Comparison of ENCODE assay signal across 8 cellular contexts in genomic region chr7:100118388-100119074, GRCh38. TPM values are rescaled to one million over a fixed set of nuclear protein-coding genes. Genes with fewer than 3 reads are reported as not detected.
DNase-seq lines count a peak whose midpoint lies in the region; ATAC-seq, FAIRE-seq and TF ChIP-seq lines count a peak whose summit lies in the region.

No MANE protein-coding gene starts in this region.

- H4K20me1 ChIP-seq in KMS-11 (ENCODE audit: insufficient read depth), result no peaks in the 10 kb centered on the region

- H3K36me3 ChIP-seq in KMS-11 (ENCODE audit: insufficient read depth), result 0 out of 2 replicates have a peak, but pooled peaks cover 3% of the 10 kb centered on the region
- peaks cover 0 to 6% of the 10 kb centered on the region in 2 donors for H3K36me3 ChIP-seq in muscle layer of duodenum (ENCODE audit: control insufficient read depth in 1 of 2, insufficient read depth in 2 of 2, low read length in 2 of 2)

- H3K27ac ChIP-seq in KMS-11, result peak overlapping the region; percentile 89
- H3K27ac ChIP-seq in caudate nucleus (ENCODE audit: low read depth, low read length), result peak overlapping the region; percentile 98
- H3K27ac ChIP-seq in muscle layer of duodenum (ENCODE audit: low read length), result peak overlapping the region; percentile 95

- peak; percentile 62 for DNase-seq in ACHN
- no peak for DNase-seq in caudate nucleus (lab: John Stamatoyannopoulos, UW)
- no peak for DNase-seq in putamen (ENCODE audit: low spot score)
- DNase-seq in frontal cortex (ENCODE audit: low spot score in 2 of 2), result no peak
- DNase-seq in EL, result no peak

- H3K27me3 ChIP-seq in KMS-11 (ENCODE audit: insufficient read depth, low read depth) (no peaks in the 10 kb centered on the region), muscle layer of duodenum (ENCODE audit: low read depth, low read length) (no peaks in the 10 kb centered on the region)

- FAIRE-seq in frontal cortex (lab: Jason Lieb, UNC), result no peak

- H3K4me3 ChIP-seq in KMS-11 (IDR thresholded peaks at IDR 0.05; ENCODE audit: insufficient read depth, low read depth, low read length), result peak overlapping the region; percentile 39
- peak overlapping the region; percentile 93 to 98 for H3K4me3 ChIP-seq in muscle layer of duodenum (ENCODE audit: low read depth in 1 of 2, low read length in 2 of 2)

- H3K9me3 ChIP-seq in muscle layer of duodenum (ENCODE audit: control insufficient read depth in 1 of 2, low read length in 2 of 2), result no peaks in the 10 kb centered on the region

- H3K4me2 ChIP-seq in KMS-11, result peak overlapping the region; percentile 80

- ATAC-seq in GM21737 (IDR thresholded peaks at IDR 0.05; ENCODE audit: unreplicated experiment), result no peak

- peaks cover 9% of the 10 kb centered on the region; the same call in 1 of the 2 replicates for H3K79me2 ChIP-seq in KMS-11 (ENCODE audit: insufficient read depth, low read depth)

- H2AFZ ChIP-seq in KMS-11 (ENCODE audit: low read depth), result peak overlapping the region; percentile 90

- TF ChIP-seq CTCF in KMS-11 (conservative IDR thresholded peaks at IDR 0.05; ENCODE audit: low read depth, low read length), result no peak

- H3K9ac ChIP-seq in KMS-11, result peak overlapping the region; percentile 87

- in situ Hi-C loops in ACHN (cut with HindIII; ENCODE audit: low pct_ligation_motif_present, low pct_unique_long_range_greater_than_20kb, low sequenced_read_pairs), result no loop called here

- H3K4me1 ChIP-seq in KMS-11 (ENCODE audit: low read depth, poor library complexity, severe bottlenecking) (peaks cover 17% of the 10 kb centered on the region), muscle layer of duodenum (ENCODE audit: control insufficient read depth in 1 of 2, insufficient read depth in 2 of 2, low read length in 2 of 2) (peaks cover 6 to 18% of the 10 kb centered on the region in 2 donors)

RNA-seq across cellular contexts. Expression of gene TAF6, which starts 0.6 kb away (rescaled TPM):
- 17.5 TPM for total RNA-seq in frontal cortex

RNA-seq across cellular contexts. Expression of gene CNPY4, which starts 0.9 kb away (rescaled TPM):
- total RNA-seq in frontal cortex, result 17.1 TPM

RNA-seq across cellular contexts. Expression of gene MBLAC1, which starts 8.2 kb away (rescaled TPM):
- 4.9 TPM for total RNA-seq in frontal cortex

RNA-seq across cellular contexts. Expression of gene AP4M1, which starts 17.1 kb away (rescaled TPM):
- total RNA-seq in frontal cortex, result 24.9 TPM

RNA-seq across cellular contexts. Expression of gene MCM7, which starts 17.3 kb away (rescaled TPM):
- 35.9 TPM for total RNA-seq in frontal cortex
